19 cellular contexts compared by ENCODE assay signal in the genomic region with DNA sequence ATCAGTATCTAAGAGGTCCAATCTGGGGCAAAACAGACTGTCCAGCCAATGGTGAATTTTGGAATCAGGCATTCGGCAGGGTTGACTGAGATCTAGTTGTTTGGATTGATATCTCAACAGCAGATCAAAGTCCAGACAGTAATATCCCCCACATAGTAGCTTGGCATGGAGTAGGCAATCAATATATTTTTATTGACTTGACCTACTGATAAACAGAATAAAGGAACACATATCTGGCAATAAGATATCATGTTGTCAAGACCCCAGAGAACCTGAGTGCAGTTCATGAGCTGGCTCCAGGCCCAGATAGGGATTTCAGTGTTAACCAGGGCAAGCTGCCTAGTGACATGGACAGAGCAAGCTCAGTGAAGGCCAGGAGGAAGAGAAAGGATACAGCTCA.
"Had no signal": no experiment of that assay in that cellular context is flagged by ENCODE, and none has a peak within 500 bp of the region (broad histone marks: within the 10 kb centered on the region; RNA-seq: fewer than 3 reads in every experiment).

No MANE protein-coding gene starts in this region.

- ATAC-seq: activated CD4-positive, CD25-positive, alpha-beta regulatory T cell treated with anti-CD3 and anti-CD28 coated beads, Interleukin-2, amount 50 U/mL, for 24 hours; activated T-helper 17 cell treated with anti-CD3 and anti-CD28 coated beads, Interleukin-2, amount 50 U/mL, for 72 hours; left lung; stimulated activated naive CD8-positive, alpha-beta T cell treated with anti-CD3 and anti-CD28 coated beads, Interleukin-15, amount 100 ng/mL, for 72 hours had no signal

- H3K27ac ChIP-seq: colonic mucosa, left lung, suprapubic skin, transverse colon, vagina had no signal

- H3K36me3 Mint-ChIP-seq: activated naive CD4-positive, alpha-beta T cell treated with anti-CD3 and anti-CD28 coated beads, Interleukin-2, amount 10 ng/mL, durations not matched to agents 7 days and 5 days; brain had no signal

- H3K9me3 ChIP-seq: colonic mucosa, left lung, suprapubic skin, transverse colon, vagina had no signal

- FAIRE-seq: frontal cortex, kidney had no signal

- H3K4me1 Mint-ChIP-seq: brain had no signal

- H3K27me3 ChIP-seq: colonic mucosa, left lung, suprapubic skin, transverse colon, vagina had no signal

- H3K4me1 ChIP-seq: colonic mucosa, left lung, suprapubic skin, vagina had no signal

- H3K36me3 ChIP-seq: colonic mucosa, left lung, suprapubic skin, transverse colon, vagina had no signal

- H3K27me3 Mint-ChIP-seq: activated naive CD4-positive, alpha-beta T cell treated with anti-CD3 and anti-CD28 coated beads, Interleukin-2, amount 10 ng/mL, durations not matched to agents 7 days and 5 days; activated T-helper 17 cell treated with anti-CD3 and anti-CD28 coated beads, Interleukin-2, amount 50 U/mL, for 72 hours; stimulated activated naive CD8-positive, alpha-beta T cell treated with anti-CD3 and anti-CD28 coated beads, Interleukin-15, amount 100 ng/mL, for 72 hours had no signal

- H3K4me3 ChIP-seq: colonic mucosa, left lung, suprapubic skin, transverse colon, vagina had no signal

- H3K9me3 Mint-ChIP-seq: activated naive CD4-positive, alpha-beta T cell treated with anti-CD3 and anti-CD28 coated beads, Interleukin-2, amount 10 ng/mL, durations not matched to agents 7 days and 5 days; activated T-helper 17 cell treated with anti-CD3 and anti-CD28 coated beads, Interleukin-2, amount 50 U/mL, for 72 hours; brain; T-helper 1 cell treated with Interleukin-12 subunit alpha and Interleukin-12 subunit beta and Interleukin-4 antibody, amounts not matched to agents 30 μg/mL and 1 μg/mL, for 36 hours had no signal

- H3K27ac Mint-ChIP-seq: activated naive CD4-positive, alpha-beta T cell treated with anti-CD3 and anti-CD28 coated beads, Interleukin-2, amount 10 ng/mL, durations not matched to agents 7 days and 5 days; activated T-helper 17 cell treated with anti-CD3 and anti-CD28 coated beads, Interleukin-2, amount 50 U/mL, for 72 hours; brain; T-helper 1 cell treated with Interleukin-12 subunit alpha and Interleukin-12 subunit beta and Interleukin-4 antibody, amounts not matched to agents 30 μg/mL and 1 μg/mL, for 36 hours had no signal

- H3K4me3 Mint-ChIP-seq: activated naive CD4-positive, alpha-beta T cell treated with anti-CD3 and anti-CD28 coated beads, Interleukin-2, amount 10 ng/mL, durations not matched to agents 7 days and 5 days; activated T-helper 17 cell treated with anti-CD3 and anti-CD28 coated beads, Interleukin-2, amount 50 U/mL, for 72 hours; brain; stimulated activated naive CD8-positive, alpha-beta T cell treated with anti-CD3 and anti-CD28 coated beads, Interleukin-15, amount 100 ng/mL, for 72 hours; T-helper 1 cell treated with Interleukin-12 subunit alpha and Interleukin-12 subunit beta and Interleukin-4 antibody, amounts not matched to agents 30 μg/mL and 1 μg/mL, for 36 hours had no signal

- DNase-seq: activated CD4-positive, alpha-beta T cell treated with anti-CD3 and anti-CD28 coated beads, Interleukin-2, amount 50 U/mL, for 1 hour; activated naive CD4-positive, alpha-beta T cell treated with anti-CD3 and anti-CD28 coated beads, Interleukin-2, amount 10 ng/mL, durations not matched to agents 7 days and 5 days; central memory CD4-positive, alpha-beta T cell; colonic mucosa; erythroblast; kidney; left lung; mammary epithelial cell; occipital lobe; stimulated activated CD4-positive, alpha-beta T cell treated with anti-CD3 and anti-CD28 coated beads, Interleukin-2, amount 100 ng/mL, for 24 hours; stimulated activated naive CD8-positive, alpha-beta T cell treated with anti-CD3 and anti-CD28 coated beads, Interleukin-15, amount 100 ng/mL, for 72 hours; transverse colon had no signal
